In genomic region chr13:27338816-27339215, GRCh38 we compare ENCODE assay signal across 12 cellular contexts.
A peak's percentile ranks its signal among the peaks of the same experiment; 100 is the strongest.
DNase-seq lines count a peak whose midpoint lies in the region; ATAC-seq, FAIRE-seq and TF ChIP-seq lines count a peak whose summit lies in the region.
"Had no signal": no experiment of that assay in that cellular context is flagged by ENCODE, and none has a peak within 500 bp of the region (broad histone marks: within the 10 kb centered on the region; RNA-seq: fewer than 3 reads in every experiment).

No MANE protein-coding gene starts in this region.

- peaks cover 4% of the 10 kb centered on the region for H3F3A ChIP-seq in smooth muscle cell (ENCODE audit: low read depth)

- ATAC-seq in K562 (peak; percentile 78), left cardiac atrium (no peak), lower lobe of right lung (no peak)

- H3K9me3 ChIP-seq in K562 (replicated peaks; ENCODE audit: control insufficient read depth, insufficient read depth, low read depth, low read length) (no peaks in the 10 kb centered on the region), smooth muscle cell (replicated peaks; ENCODE audit: low read depth) (no peaks in the 10 kb centered on the region), lower lobe of right lung (no peaks in the 10 kb centered on the region)
- H3K9me3 ChIP-seq: thyroid gland had no signal

- CTCF ChIA-PET in K562 (lab: Yijun Ruan, JAX; ENCODE audit: low intra/inter-chr PET ratio) = interaction anchor here (0.6 kb wide), 1 partner anchor 19 kb away, joined by 3 read pairs; no protein-coding TSS in a partner anchor

- TF ChIP-seq CTCF in K562 (IDR thresholded peaks at IDR 0.05 in 2 of 3, conservative IDR thresholded peaks at IDR 0.05 in 1 of 3; ENCODE audit: insufficient read depth in 2 of 3, low read depth in 1 of 3, low read length in 3 of 3) = peak in 2 of 3 experiments; percentile 51 to 55; a peak in 4 of 6 replicates
- TF ChIP-seq CTCF in smooth muscle cell (IDR thresholded peaks at IDR 0.05; ENCODE audit: borderline replicate concordance, insufficient read depth, poor library complexity, severe bottlenecking) = peak; percentile 8
- no peak for TF ChIP-seq CTCF in lower lobe of right lung (IDR thresholded peaks at IDR 0.05)

- no peaks in the 10 kb centered on the region for H3K9me1 ChIP-seq in K562 (ENCODE audit: control insufficient read depth, insufficient read depth, low read length)

- in situ Hi-C loops in K562 (cut with MboI) = no loop called here

- TF ChIP-seq POLR2A in K562 (conservative IDR thresholded peaks at IDR 0.05) = no peak

- no peak overlapping the region for H3K4me3 ChIP-seq in K562
- H3K4me3 ChIP-seq in smooth muscle cell = no peak overlapping the region
- H3K4me3 ChIP-seq in lower lobe of right lung = no peak overlapping the region
- H3K4me3 ChIP-seq: thyroid gland had no signal

- POLR2A ChIA-PET in K562 (lab: Yijun Ruan, JAX) = interaction anchor here (1.0 to 1.2 kb wide), 2 partner anchors 11 to 21 kb away, joined by 3 to 7 read pairs; no protein-coding TSS in a partner anchor

- H4K20me1 ChIP-seq in K562 (replicated peaks; ENCODE audit: control insufficient read depth, insufficient read depth, low read length) (no peaks in the 10 kb centered on the region), smooth muscle cell (ENCODE audit: low read depth) (no peaks in the 10 kb centered on the region)

- H3K36me3 ChIP-seq in K562 (ENCODE audit: control insufficient read depth, insufficient read depth, low read length) = no peaks in the 10 kb centered on the region
- no peaks in the 10 kb centered on the region for H3K36me3 ChIP-seq in smooth muscle cell (ENCODE audit: low read depth)
- no peaks in the 10 kb centered on the region for H3K36me3 ChIP-seq in lower lobe of right lung
- H3K36me3 ChIP-seq: thyroid gland had no signal

- 0% methylated on average over 2 of the region's 8 CpGs for WGBS in K562 (ENCODE audit: insufficient coverage, low coverage, missing lambda C conversion rate)
- WGBS in smooth muscle cell (ENCODE audit: low lambda C conversion rate) = 57% methylated on average over 8 of the region's 8 CpGs

- no peaks in the 10 kb centered on the region for H3K79me2 ChIP-seq in K562 (ENCODE audit: control insufficient read depth, insufficient read depth, low read length)
- H3K79me2 ChIP-seq in smooth muscle cell (ENCODE audit: low read depth) = no peaks in the 10 kb centered on the region

- peaks cover 11 to 48% of the 10 kb centered on the region in 2 experiments for H3K27me3 ChIP-seq in K562 (ENCODE audit: control insufficient read depth in 2 of 2, insufficient read depth in 2 of 2, low read length in 2 of 2)
- H3K27me3 ChIP-seq in smooth muscle cell (ENCODE audit: low read depth) = peaks cover 29% of the 10 kb centered on the region
- H3K27me3 ChIP-seq in lower lobe of right lung (ENCODE audit: low read depth) = peaks cover 13% of the 10 kb centered on the region
- H3K27me3 ChIP-seq: thyroid gland had no signal

- H3K27ac ChIP-seq in K562 (ENCODE audit: extremely low read depth, low read depth, low read length) (no peak overlapping the region), smooth muscle cell (ENCODE audit: low read depth) (no peak overlapping the region), lower lobe of right lung (no peak overlapping the region)
- H3K27ac ChIP-seq: thyroid gland, VCaP had no signal

- H3K9ac ChIP-seq in K562 (ENCODE audit: insufficient read depth in 1 of 2, low read depth in 2 of 2, low read length in 2 of 2) (no peak overlapping the region), smooth muscle cell (ENCODE audit: low read depth) (no peak overlapping the region)

- TF ChIP-seq RAD21 in K562 (CRISPR knock-in tag; conservative IDR thresholded peaks at IDR 0.05 in 1 of 2, IDR thresholded peaks at IDR 0.05 in 1 of 2) = no peak

- DNase-seq in SIG-M5 treated with dmso at 0.1 percent for 504 hours (lab: John Stamatoyannopoulos, UW; ENCODE audit: unreplicated experiment) (peak; percentile 6), SIG-M5 (lab: John Stamatoyannopoulos, UW) (no peak), NAMALWA (ENCODE audit: low spot score) (peak; percentile 66), K562 (ENCODE audit: extremely low read depth in 1 of 4, low spot score in 3 of 4) (peak; percentile 24 to 37 (median 29)), smooth muscle cell (lab: John Stamatoyannopoulos, UW; ENCODE audit: unreplicated experiment) (no peak), left cardiac atrium (no peak), lower lobe of right lung (no peak)
- DNase-seq in activated CD4-positive, alpha-beta T cell treated with anti-CD3 and anti-CD28 coated beads, Interleukin-2, amount 50 U/mL, for 4 hours = no peak
- DNase-seq: NCI-H187 had no signal

- H3K4me1 ChIP-seq in K562 (replicated peaks in 1 of 2; ENCODE audit: control insufficient read depth in 2 of 2, insufficient read depth in 2 of 2, low read length in 2 of 2) = no peaks in the 10 kb centered on the region; a peak in 1 of 5 replicates
- H3K4me1 ChIP-seq in smooth muscle cell (ENCODE audit: low read depth) = peaks cover 8% of the 10 kb centered on the region
- no peaks in the 10 kb centered on the region for H3K4me1 ChIP-seq in lower lobe of right lung
- H3K4me1 ChIP-seq: thyroid gland had no signal

- no TSS peak for BruUV-seq in K562 (replicated peaks; lab: Mats Ljungman, UMichigan)

- no peak for TF ChIP-seq EP300 in K562 (IDR thresholded peaks at IDR 0.05; ENCODE audit: low read length)

- no peak for FAIRE-seq in K562 (lab: Jason Lieb, UNC)
- FAIRE-seq: RCC 7860 had no signal

- no peak overlapping the region for H2AFZ ChIP-seq in K562 (ENCODE audit: low read depth, low read length)
- no peak overlapping the region for H2AFZ ChIP-seq in smooth muscle cell (ENCODE audit: low read depth)

- H3K4me2 ChIP-seq in K562 (ENCODE audit: insufficient read depth, low read length) = no peak overlapping the region
- no peak overlapping the region for H3K4me2 ChIP-seq in smooth muscle cell

- intact Hi-C loops in K562 (cut with micrococcal nuclease) (no loop called here), left cardiac atrium (cut with DNase I) (no loop called here), lower lobe of right lung (cut with DNase I) (no loop called here)

TF ChIP-seq in K562, 482 proteins besides CTCF, POLR2A, EP300 and RAD21:
- TF ChIP-seq MAFK (IDR thresholded peaks at IDR 0.05; ENCODE audit: low read length) (no peak), CCAR2 (IDR thresholded peaks at IDR 0.05; ENCODE audit: low read depth, low read length) (no peak), XRCC3 (IDR thresholded peaks at IDR 0.05) (no peak), TCF7 (IDR thresholded peaks at IDR 0.05; ENCODE audit: borderline replicate concordance) (no peak), ZNF384 (IDR thresholded peaks at IDR 0.05; ENCODE audit: low read depth, low read length) (peak; percentile 88), DNMT1 (IDR thresholded peaks at IDR 0.05) (no peak), ZNF589 (CRISPR knock-in tag; IDR thresholded peaks at IDR 0.05; ENCODE audit: low read depth) (no peak)

Comparison
In these comparisons a context has a peak if more than half of its experiments do, and no peak if none do; other contexts are left out.
1. DNase-seq: peak in SIG-M5 treated with dmso at 0.1 percent for 504 hours (single experiment), NAMALWA (single experiment) and K562 (4 of 4); none in SIG-M5 (single experiment), smooth muscle cell (single experiment), left cardiac atrium (single experiment), activated CD4-positive, alpha-beta T cell treated with anti-CD3 and anti-CD28 coated beads, Interleukin-2, amount 50 U/mL, for 4 hours (0 of 2) and lower lobe of right lung (single experiment).